In the genomic region with DNA sequence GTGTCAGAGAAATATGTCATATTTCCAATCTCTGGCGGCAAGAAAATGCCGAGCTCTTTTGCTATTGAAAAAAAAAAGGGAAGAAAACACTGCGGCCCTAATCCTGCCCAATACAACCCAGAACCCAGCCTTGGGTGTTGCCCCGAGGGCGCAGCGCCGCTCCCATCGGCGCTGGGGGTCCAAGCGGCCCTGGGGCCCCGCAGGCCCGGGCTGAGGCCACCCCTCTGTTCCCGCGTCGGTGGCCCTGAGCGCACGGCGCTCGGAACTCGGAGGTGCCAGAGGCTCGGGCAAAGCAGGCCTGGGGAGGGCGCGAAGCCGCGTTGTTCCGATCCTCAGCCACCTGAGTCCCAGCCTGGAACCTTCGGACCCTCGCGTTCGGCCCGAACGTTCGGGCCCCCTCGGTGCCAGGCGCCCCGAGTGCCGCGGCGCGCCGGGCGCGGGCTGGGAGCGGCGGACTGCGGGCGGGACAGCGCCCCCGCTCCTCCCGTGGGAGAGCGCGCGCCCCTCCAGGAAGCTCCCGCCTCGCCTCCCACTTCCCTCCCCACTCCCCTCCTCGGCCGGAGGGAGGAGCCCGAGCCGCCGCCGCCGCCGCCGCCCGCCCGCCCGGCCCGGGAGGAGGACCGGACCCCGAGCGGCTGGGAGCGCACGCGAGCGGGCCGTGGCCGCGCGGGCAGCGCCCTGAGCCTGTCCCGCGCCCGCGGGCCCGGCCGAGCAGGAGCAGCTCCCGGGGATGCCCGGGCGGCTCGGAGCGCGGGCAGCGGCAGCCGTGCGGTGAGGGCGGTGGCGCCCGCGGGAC, we compare ENCODE assay signal across 1 cellular context.
TF ChIP-seq lines count a peak whose summit lies in the region.

A gene (plus strand): TSS at position 594 of the 796 bp plus-strand sequence. CDS start 18,160 bp downstream, outside the sequence.

TF ChIP-seq in HepG2, 621 proteins besides CTCF, POLR2A, EP300 and RAD21 (continued from another document and continues in another):
- TF ChIP-seq, protein P1, sequence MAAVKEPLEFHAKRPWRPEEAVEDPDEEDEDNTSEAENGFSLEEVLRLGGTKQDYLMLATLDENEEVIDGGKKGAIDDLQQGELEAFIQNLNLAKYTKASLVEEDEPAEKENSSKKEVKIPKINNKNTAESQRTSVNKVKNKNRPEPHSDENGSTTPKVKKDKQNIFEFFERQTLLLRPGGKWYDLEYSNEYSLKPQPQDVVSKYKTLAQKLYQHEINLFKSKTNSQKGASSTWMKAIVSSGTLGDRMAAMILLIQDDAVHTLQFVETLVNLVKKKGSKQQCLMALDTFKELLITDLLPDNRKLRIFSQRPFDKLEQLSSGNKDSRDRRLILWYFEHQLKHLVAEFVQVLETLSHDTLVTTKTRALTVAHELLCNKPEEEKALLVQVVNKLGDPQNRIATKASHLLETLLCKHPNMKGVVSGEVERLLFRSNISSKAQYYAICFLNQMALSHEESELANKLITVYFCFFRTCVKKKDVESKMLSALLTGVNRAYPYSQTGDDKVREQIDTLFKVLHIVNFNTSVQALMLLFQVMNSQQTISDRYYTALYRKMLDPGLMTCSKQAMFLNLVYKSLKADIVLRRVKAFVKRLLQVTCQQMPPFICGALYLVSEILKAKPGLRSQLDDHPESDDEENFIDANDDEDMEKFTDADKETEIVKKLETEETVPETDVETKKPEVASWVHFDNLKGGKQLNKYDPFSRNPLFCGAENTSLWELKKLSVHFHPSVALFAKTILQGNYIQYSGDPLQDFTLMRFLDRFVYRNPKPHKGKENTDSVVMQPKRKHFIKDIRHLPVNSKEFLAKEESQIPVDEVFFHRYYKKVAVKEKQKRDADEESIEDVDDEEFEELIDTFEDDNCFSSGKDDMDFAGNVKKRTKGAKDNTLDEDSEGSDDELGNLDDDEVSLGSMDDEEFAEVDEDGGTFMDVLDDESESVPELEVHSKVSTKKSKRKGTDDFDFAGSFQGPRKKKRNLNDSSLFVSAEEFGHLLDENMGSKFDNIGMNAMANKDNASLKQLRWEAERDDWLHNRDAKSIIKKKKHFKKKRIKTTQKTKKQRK (IDR thresholded peaks at IDR 0.05; ENCODE audit: low read length): no peak
- TF ChIP-seq ZNF558 (CRISPR knock-in tag; IDR thresholded peaks at IDR 0.05; ENCODE audit: borderline replicate concordance): no peak; the same call in 1 of the 2 replicates
- no peak for TF ChIP-seq SALL2 (CRISPR knock-in tag; IDR thresholded peaks at IDR 0.05)
- no peak for TF ChIP-seq ZNF460 (CRISPR knock-in tag; IDR thresholded peaks at IDR 0.05; ENCODE audit: borderline replicate concordance)
- TF ChIP-seq, protein P2, sequence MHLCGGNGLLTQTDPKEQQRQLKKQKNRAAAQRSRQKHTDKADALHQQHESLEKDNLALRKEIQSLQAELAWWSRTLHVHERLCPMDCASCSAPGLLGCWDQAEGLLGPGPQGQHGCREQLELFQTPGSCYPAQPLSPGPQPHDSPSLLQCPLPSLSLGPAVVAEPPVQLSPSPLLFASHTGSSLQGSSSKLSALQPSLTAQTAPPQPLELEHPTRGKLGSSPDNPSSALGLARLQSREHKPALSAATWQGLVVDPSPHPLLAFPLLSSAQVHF (CRISPR knock-in tag; IDR thresholded peaks at IDR 0.05): no peak
- no peak for TF ChIP-seq ZNF12 (CRISPR knock-in tag; IDR thresholded peaks at IDR 0.05)
- no peak for TF ChIP-seq AHR (CRISPR knock-in tag; IDR thresholded peaks at IDR 0.05)
- peak; percentile 67; the same call in 1 of the 2 replicates for TF ChIP-seq RBFOX2 (IDR thresholded peaks at IDR 0.05; ENCODE audit: low read depth, low read length)
- 0 out of 2 replicates have a peak, but pooled peaks have one; percentile 7 for TF ChIP-seq SPEN (CRISPR knock-in tag; IDR thresholded peaks at IDR 0.05; ENCODE audit: low read depth)
- TF ChIP-seq POLR2G (IDR thresholded peaks at IDR 0.05; ENCODE audit: low read depth, low read length): peak; percentile 46; the same call in 1 of the 2 replicates
- TF ChIP-seq, protein P3, sequence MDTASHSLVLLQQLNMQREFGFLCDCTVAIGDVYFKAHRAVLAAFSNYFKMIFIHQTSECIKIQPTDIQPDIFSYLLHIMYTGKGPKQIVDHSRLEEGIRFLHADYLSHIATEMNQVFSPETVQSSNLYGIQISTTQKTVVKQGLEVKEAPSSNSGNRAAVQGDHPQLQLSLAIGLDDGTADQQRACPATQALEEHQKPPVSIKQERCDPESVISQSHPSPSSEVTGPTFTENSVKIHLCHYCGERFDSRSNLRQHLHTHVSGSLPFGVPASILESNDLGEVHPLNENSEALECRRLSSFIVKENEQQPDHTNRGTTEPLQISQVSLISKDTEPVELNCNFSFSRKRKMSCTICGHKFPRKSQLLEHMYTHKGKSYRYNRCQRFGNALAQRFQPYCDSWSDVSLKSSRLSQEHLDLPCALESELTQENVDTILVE (CRISPR knock-in tag; IDR thresholded peaks at IDR 0.05): no peak
- TF ChIP-seq MTA1 (CRISPR knock-in tag; IDR thresholded peaks at IDR 0.05; ENCODE audit: borderline replicate concordance): no peak
- no peak for TF ChIP-seq ZNF317 (CRISPR knock-in tag; IDR thresholded peaks at IDR 0.05)
- no peak for TF ChIP-seq CBX5 (CRISPR knock-in tag; IDR thresholded peaks at IDR 0.05; ENCODE audit: borderline replicate concordance)
- TF ChIP-seq ZSCAN20 (CRISPR knock-in tag; IDR thresholded peaks at IDR 0.05; ENCODE audit: borderline replicate concordance): no peak; the same call in 1 of the 2 replicates
- peak; percentile 33; the same call in 1 of the 2 replicates for TF ChIP-seq NFKB2 (CRISPR knock-in tag; IDR thresholded peaks at IDR 0.05; ENCODE audit: borderline replicate concordance)
- TF ChIP-seq, protein P4, sequence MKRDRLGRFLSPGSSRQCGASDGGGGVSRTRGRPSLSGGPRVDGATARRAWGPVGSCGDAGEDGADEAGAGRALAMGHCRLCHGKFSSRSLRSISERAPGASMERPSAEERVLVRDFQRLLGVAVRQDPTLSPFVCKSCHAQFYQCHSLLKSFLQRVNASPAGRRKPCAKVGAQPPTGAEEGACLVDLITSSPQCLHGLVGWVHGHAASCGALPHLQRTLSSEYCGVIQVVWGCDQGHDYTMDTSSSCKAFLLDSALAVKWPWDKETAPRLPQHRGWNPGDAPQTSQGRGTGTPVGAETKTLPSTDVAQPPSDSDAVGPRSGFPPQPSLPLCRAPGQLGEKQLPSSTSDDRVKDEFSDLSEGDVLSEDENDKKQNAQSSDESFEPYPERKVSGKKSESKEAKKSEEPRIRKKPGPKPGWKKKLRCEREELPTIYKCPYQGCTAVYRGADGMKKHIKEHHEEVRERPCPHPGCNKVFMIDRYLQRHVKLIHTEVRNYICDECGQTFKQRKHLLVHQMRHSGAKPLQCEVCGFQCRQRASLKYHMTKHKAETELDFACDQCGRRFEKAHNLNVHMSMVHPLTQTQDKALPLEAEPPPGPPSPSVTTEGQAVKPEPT (CRISPR knock-in tag; IDR thresholded peaks at IDR 0.05; ENCODE audit: low read depth): 0 out of 2 replicates have a peak, but pooled peaks have one; percentile 41
- TF ChIP-seq, protein P5, sequence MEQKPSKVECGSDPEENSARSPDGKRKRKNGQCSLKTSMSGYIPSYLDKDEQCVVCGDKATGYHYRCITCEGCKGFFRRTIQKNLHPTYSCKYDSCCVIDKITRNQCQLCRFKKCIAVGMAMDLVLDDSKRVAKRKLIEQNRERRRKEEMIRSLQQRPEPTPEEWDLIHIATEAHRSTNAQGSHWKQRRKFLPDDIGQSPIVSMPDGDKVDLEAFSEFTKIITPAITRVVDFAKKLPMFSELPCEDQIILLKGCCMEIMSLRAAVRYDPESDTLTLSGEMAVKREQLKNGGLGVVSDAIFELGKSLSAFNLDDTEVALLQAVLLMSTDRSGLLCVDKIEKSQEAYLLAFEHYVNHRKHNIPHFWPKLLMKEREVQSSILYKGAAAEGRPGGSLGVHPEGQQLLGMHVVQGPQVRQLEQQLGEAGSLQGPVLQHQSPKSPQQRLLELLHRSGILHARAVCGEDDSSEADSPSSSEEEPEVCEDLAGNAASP (CRISPR knock-in tag; IDR thresholded peaks at IDR 0.05; ENCODE audit: borderline replicate concordance): no peak
- TF ChIP-seq ISX (CRISPR knock-in tag; conservative IDR thresholded peaks at IDR 0.05): no peak
- no peak for TF ChIP-seq TOE1 (CRISPR knock-in tag; IDR thresholded peaks at IDR 0.05)
- no peak for TF ChIP-seq ZNF230 (CRISPR knock-in tag; IDR thresholded peaks at IDR 0.05)
- no peak for TF ChIP-seq SOX5 (CRISPR knock-in tag; IDR thresholded peaks at IDR 0.05; ENCODE audit: borderline replicate concordance)
- peak; percentile 65 for TF ChIP-seq TAF15 (IDR thresholded peaks at IDR 0.05; ENCODE audit: low read depth, low read length, poor library complexity, severe bottlenecking)
- 0 out of 2 replicates have a peak, but pooled peaks have one; percentile 17 for TF ChIP-seq BORCS8-MEF2B (CRISPR knock-in tag; IDR thresholded peaks at IDR 0.05)
- no peak for TF ChIP-seq ZNF616 (CRISPR knock-in tag; IDR thresholded peaks at IDR 0.05; ENCODE audit: low read depth)
- no peak for TF ChIP-seq RCOR2 (CRISPR knock-in tag; IDR thresholded peaks at IDR 0.05)
- TF ChIP-seq GTF2F1 (IDR thresholded peaks at IDR 0.05; ENCODE audit: low read length): no peak
- TF ChIP-seq FOXM1 (CRISPR knock-in tag; IDR thresholded peaks at IDR 0.05): no peak
- no peak for TF ChIP-seq ZC3H4 (CRISPR knock-in tag; IDR thresholded peaks at IDR 0.05; ENCODE audit: borderline replicate concordance)
- TF ChIP-seq, protein P6, sequence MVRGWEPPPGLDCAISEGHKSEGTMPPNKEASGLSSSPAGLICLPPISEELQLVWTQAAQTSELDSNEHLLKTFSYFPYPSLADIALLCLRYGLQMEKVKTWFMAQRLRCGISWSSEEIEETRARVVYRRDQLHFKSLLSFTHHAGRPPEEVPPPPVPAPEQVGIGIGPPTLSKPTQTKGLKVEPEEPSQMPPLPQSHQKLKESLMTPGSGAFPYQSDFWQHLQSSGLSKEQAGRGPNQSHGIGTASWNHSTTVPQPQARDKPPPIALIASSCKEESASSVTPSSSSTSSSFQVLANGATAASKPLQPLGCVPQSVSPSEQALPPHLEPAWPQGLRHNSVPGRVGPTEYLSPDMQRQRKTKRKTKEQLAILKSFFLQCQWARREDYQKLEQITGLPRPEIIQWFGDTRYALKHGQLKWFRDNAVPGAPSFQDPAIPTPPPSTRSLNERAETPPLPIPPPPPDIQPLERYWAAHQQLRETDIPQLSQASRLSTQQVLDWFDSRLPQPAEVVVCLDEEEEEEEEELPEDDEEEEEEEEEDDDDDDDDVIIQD (CRISPR knock-in tag; IDR thresholded peaks at IDR 0.05; ENCODE audit: low read depth): no peak
- peak; percentile 22 for TF ChIP-seq ZNF746 (CRISPR knock-in tag; IDR thresholded peaks at IDR 0.05)
- TF ChIP-seq ZFX (CRISPR knock-in tag; IDR thresholded peaks at IDR 0.05; ENCODE audit: low read depth): peak; percentile 26; the same call in 1 of the 2 replicates
- TF ChIP-seq ZNF160 (CRISPR knock-in tag; IDR thresholded peaks at IDR 0.05): no peak
- TF ChIP-seq NFRKB (IDR thresholded peaks at IDR 0.05): no peak
- TF ChIP-seq NONO (IDR thresholded peaks at IDR 0.05): no peak
- TF ChIP-seq NONO (CRISPR knock-in tag; conservative IDR thresholded peaks at IDR 0.05): no peak
- no peak for TF ChIP-seq HNF4G (IDR thresholded peaks at IDR 0.05; ENCODE audit: borderline replicate concordance, low read depth, low read length)
- 0 out of 2 replicates have a peak, but pooled peaks have one; percentile 23 for TF ChIP-seq HNF4G (CRISPR knock-in tag; IDR thresholded peaks at IDR 0.05; ENCODE audit: borderline replicate concordance, low read depth)
- no peak for TF ChIP-seq MYNN (CRISPR knock-in tag; IDR thresholded peaks at IDR 0.05; ENCODE audit: low read depth)
- TF ChIP-seq, protein P7, sequence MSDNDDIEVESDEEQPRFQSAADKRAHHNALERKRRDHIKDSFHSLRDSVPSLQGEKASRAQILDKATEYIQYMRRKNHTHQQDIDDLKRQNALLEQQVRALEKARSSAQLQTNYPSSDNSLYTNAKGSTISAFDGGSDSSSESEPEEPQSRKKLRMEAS (IDR thresholded peaks at IDR 0.05): no peak
- TF ChIP-seq, protein P8, sequence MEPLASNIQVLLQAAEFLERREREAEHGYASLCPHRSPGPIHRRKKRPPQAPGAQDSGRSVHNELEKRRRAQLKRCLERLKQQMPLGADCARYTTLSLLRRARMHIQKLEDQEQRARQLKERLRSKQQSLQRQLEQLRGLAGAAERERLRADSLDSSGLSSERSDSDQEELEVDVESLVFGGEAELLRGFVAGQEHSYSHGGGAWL (CRISPR knock-in tag; IDR thresholded peaks at IDR 0.05): no peak
- no peak for TF ChIP-seq CENPX (CRISPR knock-in tag; IDR thresholded peaks at IDR 0.05)
- TF ChIP-seq, protein P9, sequence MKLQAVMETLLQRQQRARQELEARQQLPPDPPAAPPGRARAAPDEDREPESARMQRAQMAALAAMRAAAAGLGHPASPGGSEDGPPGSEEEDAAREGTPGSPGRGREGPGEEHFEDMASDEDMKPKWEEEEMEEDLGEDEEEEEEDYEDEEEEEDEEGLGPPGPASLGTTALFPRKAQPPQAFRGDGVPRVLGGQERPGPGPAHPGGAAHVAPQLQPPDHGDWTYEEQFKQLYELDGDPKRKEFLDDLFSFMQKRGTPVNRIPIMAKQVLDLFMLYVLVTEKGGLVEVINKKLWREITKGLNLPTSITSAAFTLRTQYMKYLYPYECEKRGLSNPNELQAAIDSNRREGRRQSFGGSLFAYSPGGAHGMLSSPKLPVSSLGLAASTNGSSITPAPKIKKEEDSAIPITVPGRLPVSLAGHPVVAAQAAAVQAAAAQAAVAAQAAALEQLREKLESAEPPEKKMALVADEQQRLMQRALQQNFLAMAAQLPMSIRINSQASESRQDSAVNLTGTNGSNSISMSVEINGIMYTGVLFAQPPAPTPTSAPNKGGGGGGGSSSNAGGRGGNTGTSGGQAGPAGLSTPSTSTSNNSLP (IDR thresholded peaks at IDR 0.05; ENCODE audit: low read depth, low read length): no peak
- no peak for TF ChIP-seq ATF7 (IDR thresholded peaks at IDR 0.05)
- TF ChIP-seq ATF7 (CRISPR knock-in tag; IDR thresholded peaks at IDR 0.05): no peak
- no peak for TF ChIP-seq TBX3 (IDR thresholded peaks at IDR 0.05; ENCODE audit: borderline replicate concordance)
- TF ChIP-seq, protein P10, sequence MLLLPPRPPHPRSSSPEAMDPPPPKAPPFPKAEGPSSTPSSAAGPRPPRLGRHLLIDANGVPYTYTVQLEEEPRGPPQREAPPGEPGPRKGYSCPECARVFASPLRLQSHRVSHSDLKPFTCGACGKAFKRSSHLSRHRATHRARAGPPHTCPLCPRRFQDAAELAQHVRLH (CRISPR knock-in tag; IDR thresholded peaks at IDR 0.05; ENCODE audit: borderline replicate concordance, low read depth): no peak
- TF ChIP-seq HMGA1 (CRISPR knock-in tag; conservative IDR thresholded peaks at IDR 0.05): no peak
- TF ChIP-seq MYC (CRISPR knock-in tag; IDR thresholded peaks at IDR 0.05; ENCODE audit: borderline replicate concordance): peak; percentile 19; the same call in 1 of the 2 replicates
- TF ChIP-seq CBFB (CRISPR knock-in tag; IDR thresholded peaks at IDR 0.05): no peak
- TF ChIP-seq, protein P11, sequence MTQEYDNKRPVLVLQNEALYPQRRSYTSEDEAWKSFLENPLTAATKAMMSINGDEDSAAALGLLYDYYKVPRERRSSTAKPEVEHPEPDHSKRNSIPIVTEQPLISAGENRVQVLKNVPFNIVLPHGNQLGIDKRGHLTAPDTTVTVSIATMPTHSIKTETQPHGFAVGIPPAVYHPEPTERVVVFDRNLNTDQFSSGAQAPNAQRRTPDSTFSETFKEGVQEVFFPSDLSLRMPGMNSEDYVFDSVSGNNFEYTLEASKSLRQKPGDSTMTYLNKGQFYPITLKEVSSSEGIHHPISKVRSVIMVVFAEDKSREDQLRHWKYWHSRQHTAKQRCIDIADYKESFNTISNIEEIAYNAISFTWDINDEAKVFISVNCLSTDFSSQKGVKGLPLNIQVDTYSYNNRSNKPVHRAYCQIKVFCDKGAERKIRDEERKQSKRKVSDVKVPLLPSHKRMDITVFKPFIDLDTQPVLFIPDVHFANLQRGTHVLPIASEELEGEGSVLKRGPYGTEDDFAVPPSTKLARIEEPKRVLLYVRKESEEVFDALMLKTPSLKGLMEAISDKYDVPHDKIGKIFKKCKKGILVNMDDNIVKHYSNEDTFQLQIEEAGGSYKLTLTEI (CRISPR knock-in tag; conservative IDR thresholded peaks at IDR 0.05): no peak
- TF ChIP-seq SMAD3 (CRISPR knock-in tag; IDR thresholded peaks at IDR 0.05): no peak
